ENCODE assay signal across 8 cellular contexts in the genomic region with DNA sequence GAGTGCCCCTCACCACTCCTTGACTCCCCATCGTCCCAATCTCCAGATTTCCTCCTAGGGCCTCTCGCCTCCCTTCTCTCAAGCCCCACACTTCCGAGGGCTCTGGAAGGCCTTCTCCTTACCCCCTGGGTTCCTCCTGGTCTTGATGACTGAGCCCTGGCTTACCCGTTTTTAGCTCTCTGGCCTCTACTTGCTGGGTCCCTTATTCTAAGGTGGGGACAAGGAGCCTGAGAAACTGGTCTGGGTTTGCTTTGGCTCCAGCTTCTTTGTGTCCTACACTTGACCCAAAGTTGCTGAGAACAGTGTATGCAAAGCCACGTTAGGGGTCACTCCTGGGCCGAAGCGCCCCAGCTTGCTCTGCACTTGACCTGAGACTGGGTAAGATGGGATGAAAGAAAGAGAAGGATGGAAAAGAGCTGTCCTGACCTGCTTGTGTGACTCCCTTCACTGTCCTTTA. TPM values are rescaled to one million over a fixed set of nuclear protein-coding genes. Genes with fewer than 3 reads are reported as not detected.
DNase-seq lines count a peak whose midpoint lies in the region; ATAC-seq lines count a peak whose summit lies in the region.

No MANE protein-coding gene starts in this region.

- H3K4me3 ChIP-seq in GM08714 (ENCODE audit: low read length) (peak overlapping the region; percentile 64), HAP-1 (peak overlapping the region; percentile 92), duodenal mucosa (ENCODE audit: low read depth in 1 of 2, low read length in 2 of 2) (peak overlapping the region; percentile 86 to 92), mesodermal cell (ENCODE audit: extremely low read depth, insufficient read depth, low read length, poor library complexity, severe bottlenecking) (peak overlapping the region; percentile 84), aorta (ENCODE audit: low read length in 2 of 2) (peak overlapping the region; percentile 78 to 80)

- H3K27ac ChIP-seq in duodenal mucosa (ENCODE audit: low read depth, low read length): no peak overlapping the region
- H3K27ac ChIP-seq in mesodermal cell (ENCODE audit: low read depth, low read length, severe bottlenecking): peak overlapping the region; percentile 72
- H3K27ac ChIP-seq in aorta (ENCODE audit: low read depth in 1 of 2, low read length in 2 of 2): peak overlapping the region; percentile 48 to 53

- peaks cover 9% of the 10 kb centered on the region for H3K4me1 ChIP-seq in HAP-1
- H3K4me1 ChIP-seq in duodenal mucosa (ENCODE audit: control insufficient read depth in 1 of 2, insufficient read depth in 2 of 2, low read length in 2 of 2): peaks cover 9 to 18% of the 10 kb centered on the region in 2 donors
- no peaks in the 10 kb centered on the region for H3K4me1 ChIP-seq in mesodermal cell (ENCODE audit: control insufficient read depth, insufficient read depth, low read length, poor library complexity, severe bottlenecking)
- H3K4me1 ChIP-seq in aorta (ENCODE audit: control insufficient read depth in 1 of 2, insufficient read depth in 2 of 2, low read length in 2 of 2): peaks cover 0 to 1% of the 10 kb centered on the region in 2 donors

- H3K9me3 ChIP-seq in HAP-1 (no peaks in the 10 kb centered on the region), duodenal mucosa (ENCODE audit: control insufficient read depth in 1 of 2, low read length in 2 of 2) (no peaks in the 10 kb centered on the region), mesodermal cell (ENCODE audit: control insufficient read depth, low read length) (no peaks in the 10 kb centered on the region), aorta (ENCODE audit: control insufficient read depth, low read length) (no peaks in the 10 kb centered on the region)

- peak; percentile 3 for ATAC-seq in aorta (ENCODE audit: low FRiP score)

- peaks cover 11% of the 10 kb centered on the region for H3K36me3 ChIP-seq in HAP-1 (replicated peaks)
- H3K36me3 ChIP-seq in duodenal mucosa (ENCODE audit: control insufficient read depth in 1 of 2, insufficient read depth in 2 of 2, low read length in 2 of 2): no peaks in the 10 kb centered on the region
- peaks cover 15% of the 10 kb centered on the region for H3K36me3 ChIP-seq in mesodermal cell (ENCODE audit: control insufficient read depth, insufficient read depth, low read length)
- no peaks in the 10 kb centered on the region for H3K36me3 ChIP-seq in aorta (ENCODE audit: control insufficient read depth in 1 of 2, insufficient read depth in 2 of 2, low read length in 1 of 2)

- WGBS in mesodermal cell (ENCODE audit: insufficient coverage in 2 of 2), 2 experiments: 32 to 47% methylated on average over 5 to 6 of the region's 7 CpGs
- WGBS in aorta, 2 donors: 8 to 10% methylated on average over 7 of the region's 7 CpGs

- H3K9ac ChIP-seq in duodenal mucosa (ENCODE audit: low read depth in 1 of 2, low read length in 2 of 2): peak overlapping the region; percentile 62 to 89

- in situ Hi-C loops in HAP-1 (cut with MboI; ENCODE audit: low sequenced_read_pairs): no loop called here

- DNase-seq in HAP-1 (ENCODE audit: low spot score in 2 of 2) (peak in 1 of 2 experiments; percentile 16), SK-N-DZ (ENCODE audit: low spot score) (peak; percentile 13), aorta (no peak), COLO829 (ENCODE audit: low spot score) (no peak), KG1 (lab: John Stamatoyannopoulos, UW) (no peak)

- H3K27me3 ChIP-seq in HAP-1 (ENCODE audit: low read depth): no peaks in the 10 kb centered on the region
- H3K27me3 ChIP-seq in duodenal mucosa (ENCODE audit: control insufficient read depth in 1 of 2, insufficient read depth in 2 of 2, low read length in 2 of 2): no peaks in the 10 kb centered on the region
- H3K27me3 ChIP-seq in aorta (ENCODE audit: control insufficient read depth in 1 of 2, insufficient read depth in 2 of 2, low read length in 1 of 2): no peaks in the 10 kb centered on the region

- intact Hi-C loops in aorta (cut with DNase I): loop anchor here (2.0 kb wide), 1 partner anchor 16 kb away; a partner anchor contains a TSS

RNA-seq across cellular contexts. Expression of a gene that starts 0.8 kb away (rescaled TPM):
- polyA plus RNA-seq in SK-N-DZ (2014; cell fraction: cytosol; rRNA removed): 24.5 and 27.6 TPM in 2 replicates
- polyA plus RNA-seq in SK-N-DZ (2014; cell fraction: nucleus; rRNA removed): 17.0 and 17.5 TPM in 2 replicates
- polyA plus RNA-seq in mesodermal cell (2013, experiment 1 of 2): 18.2 TPM
- polyA plus RNA-seq in mesodermal cell (2013, experiment 2 of 2): 15.5 TPM
- 10 to 100 TPM; 16.8 to 25.7 TPM for total RNA-seq in aorta
- polyA plus RNA-seq in aorta: 1 to 10 TPM; 2.1 to 7.3 TPM

RNA-seq across cellular contexts. Expression of a gene that starts 16.7 kb away (rescaled TPM):
- polyA plus RNA-seq in SK-N-DZ (2014; cell fraction: cytosol; rRNA removed): 44.4 and 53.7 TPM in 2 replicates
- 40.0 and 41.6 TPM in 2 replicates for polyA plus RNA-seq in SK-N-DZ (2014; cell fraction: nucleus; rRNA removed)
- 27.3 TPM for polyA plus RNA-seq in mesodermal cell (2013, experiment 1 of 2)
- polyA plus RNA-seq in mesodermal cell (2013, experiment 2 of 2): 31.5 TPM
- total RNA-seq in aorta: 10 to 100 TPM; 53.9 to 54.8 TPM
- 10 to 100 TPM; 26.3 to 35.2 TPM for polyA plus RNA-seq in aorta
